Comparison of ENCODE assay signal across 8 cellular contexts in genomic region chr12:104219361-104219892, GRCh38. TPM values are rescaled to one million over a fixed set of nuclear protein-coding genes. Genes with fewer than 3 reads are reported as not detected.
A peak's percentile ranks its signal among the peaks of the same experiment; 100 is the strongest.
DNase-seq lines count a peak whose midpoint lies in the region; ATAC-seq and TF ChIP-seq lines count a peak whose summit lies in the region.

No MANE protein-coding gene starts in this region.

- H3K4me1 Mint-ChIP-seq in stimulated activated naive CD8-positive, alpha-beta T cell treated with anti-CD3 and anti-CD28 coated beads, Interleukin-15, Interleukin-2, amounts not matched to agents 100 ng/mL and 50 ng/mL, for 24 hours (ENCODE audit: low read depth), result peaks cover 59% of the 10 kb centered on the region

- no peak for TF ChIP-seq CTCF in fibroblast of mammary gland (conservative IDR thresholded peaks at IDR 0.05; ENCODE audit: control insufficient read depth, insufficient read depth, low read depth, low read length)

- no peak overlapping the region for H3K4me3 ChIP-seq in fibroblast of mammary gland (ENCODE audit: control insufficient read depth, low read depth, low read length)

- H3K27me3 Mint-ChIP-seq in stimulated activated naive CD8-positive, alpha-beta T cell treated with anti-CD3 and anti-CD28 coated beads, Interleukin-15, Interleukin-2, amounts not matched to agents 100 ng/mL and 50 ng/mL, for 24 hours, result peaks cover 11% of the 10 kb centered on the region

- no peak for ATAC-seq in stimulated activated naive CD8-positive, alpha-beta T cell treated with anti-CD3 and anti-CD28 coated beads, Interleukin-15, Interleukin-2, amounts not matched to agents 100 U/mL and 50 U/mL, for 24 hours
- ATAC-seq in sciatic nerve, result peak; percentile 80
- no peak for ATAC-seq in HG03039 (IDR thresholded peaks at IDR 0.05; ENCODE audit: unreplicated experiment)

- no peaks in the 10 kb centered on the region for H3K9me3 Mint-ChIP-seq in stimulated activated naive CD8-positive, alpha-beta T cell treated with anti-CD3 and anti-CD28 coated beads, Interleukin-15, Interleukin-2, amounts not matched to agents 100 ng/mL and 50 ng/mL, for 24 hours

- no peaks in the 10 kb centered on the region for H3K36me3 Mint-ChIP-seq in stimulated activated naive CD8-positive, alpha-beta T cell treated with anti-CD3 and anti-CD28 coated beads, Interleukin-15, Interleukin-2, amounts not matched to agents 100 ng/mL and 50 ng/mL, for 24 hours (ENCODE audit: low read depth)

- no peak for DNase-seq in stimulated activated naive CD8-positive, alpha-beta T cell treated with anti-CD3 and anti-CD28 coated beads, Interleukin-15, Interleukin-2, amounts not matched to agents 100 U/mL and 50 U/mL, for 24 hours
- DNase-seq in SW480 (ENCODE audit: low spot score) (peak; percentile 77), fibroblast of mammary gland (ENCODE audit: low read depth) (peak; percentile 97), sciatic nerve (ENCODE audit: low spot score) (no peak), C1 segment of cervical spinal cord (lab: John Stamatoyannopoulos, UW) (no peak), putamen (ENCODE audit: low spot score) (no peak)

- intact Hi-C loops in sciatic nerve (cut with DNase I), result no loop called here

- H3K4me3 Mint-ChIP-seq in stimulated activated naive CD8-positive, alpha-beta T cell treated with anti-CD3 and anti-CD28 coated beads, Interleukin-15, Interleukin-2, amounts not matched to agents 100 ng/mL and 50 ng/mL, for 24 hours, result peak overlapping the region; percentile 39

- peak overlapping the region; percentile 92 for H3K27ac Mint-ChIP-seq in stimulated activated naive CD8-positive, alpha-beta T cell treated with anti-CD3 and anti-CD28 coated beads, Interleukin-15, Interleukin-2, amounts not matched to agents 100 ng/mL and 50 ng/mL, for 24 hours

RNA-seq across cellular contexts. Expression of gene TXNRD1, which starts 3.8 kb away (rescaled TPM):
- total RNA-seq in sciatic nerve, result 98.8 TPM

Comparison
In these comparisons a context has a peak if more than half of its experiments do, and no peak if none do; other contexts are left out.
1. DNase-seq: peak in SW480 (single experiment) and fibroblast of mammary gland (single experiment); none in stimulated activated naive CD8-positive, alpha-beta T cell treated with anti-CD3 and anti-CD28 coated beads, Interleukin-15, Interleukin-2, amounts not matched to agents 100 U/mL and 50 U/mL, for 24 hours (single experiment), sciatic nerve (single experiment), C1 segment of cervical spinal cord (0 of 14) and putamen (single experiment).